Comparison of ENCODE assay signal across 1 cellular context in the genomic region with DNA sequence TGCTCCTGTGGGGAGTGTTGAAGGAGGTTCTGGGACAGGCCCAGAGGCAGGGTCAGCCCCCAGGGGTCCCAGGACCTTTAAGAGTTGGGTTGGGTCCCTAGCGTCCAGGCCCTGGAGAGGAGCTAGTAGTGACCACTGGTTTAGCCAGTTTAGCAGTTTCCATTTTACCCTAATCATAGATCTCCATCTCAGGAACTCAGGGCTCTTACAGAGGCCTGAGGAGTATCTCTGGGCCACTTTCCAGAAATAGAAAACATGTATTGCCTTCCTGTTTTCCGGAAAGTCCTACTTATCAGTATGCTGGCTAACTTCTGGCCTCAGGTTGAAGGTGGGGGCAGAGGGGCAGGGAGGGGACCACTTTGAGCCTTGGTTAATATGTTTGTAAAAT.
TF ChIP-seq lines count a peak whose summit lies in the region.

No MANE protein-coding gene starts in this region.

TF ChIP-seq in H1, 55 proteins besides CTCF, POLR2A, EP300 and RAD21:
- TF ChIP-seq KDM4A (IDR thresholded peaks at IDR 0.05; ENCODE audit: low read depth, low read length, severe bottlenecking) (no peak), TAF7 (optimal IDR thresholded peaks at IDR 0.05; ENCODE audit: borderline replicate concordance, low read depth, low read length) (no peak), SIRT6 (IDR thresholded peaks at IDR 0.05; ENCODE audit: low read length) (no peak), SIX5 (IDR thresholded peaks at IDR 0.05; ENCODE audit: low read depth, low read length) (no peak), POU5F1 (IDR thresholded peaks at IDR 0.05; ENCODE audit: low read depth, low read length) (no peak), MAFK (IDR thresholded peaks at IDR 0.05; ENCODE audit: low read depth, low read length) (no peak), KDM1A (IDR thresholded peaks at IDR 0.05; ENCODE audit: borderline replicate concordance, low read length) (no peak), CTBP2 (IDR thresholded peaks at IDR 0.05; ENCODE audit: borderline replicate concordance, insufficient read depth, insufficient read length, low read length) (no peak), CHD1 (IDR thresholded peaks at IDR 0.05; ENCODE audit: low read depth, low read length) (no peak), BACH1 (IDR thresholded peaks at IDR 0.05; ENCODE audit: low read length) (no peak), POLR2AphosphoS5 (IDR thresholded peaks at IDR 0.05; ENCODE audit: low read depth, low read length) (no peak), ZNF274 (IDR thresholded peaks at IDR 0.05; ENCODE audit: borderline replicate concordance, extremely low read depth, low read length) (no peak), SRF (IDR thresholded peaks at IDR 0.05; ENCODE audit: low read depth, low read length) (no peak), SP4 (IDR thresholded peaks at IDR 0.05; ENCODE audit: low read length) (no peak), GTF2F1 (IDR thresholded peaks at IDR 0.05; ENCODE audit: borderline replicate concordance, low read depth, low read length) (no peak), RXRA (IDR thresholded peaks at IDR 0.05; ENCODE audit: insufficient read depth, low read depth, low read length) (no peak)
- TF ChIP-seq, protein P1, sequence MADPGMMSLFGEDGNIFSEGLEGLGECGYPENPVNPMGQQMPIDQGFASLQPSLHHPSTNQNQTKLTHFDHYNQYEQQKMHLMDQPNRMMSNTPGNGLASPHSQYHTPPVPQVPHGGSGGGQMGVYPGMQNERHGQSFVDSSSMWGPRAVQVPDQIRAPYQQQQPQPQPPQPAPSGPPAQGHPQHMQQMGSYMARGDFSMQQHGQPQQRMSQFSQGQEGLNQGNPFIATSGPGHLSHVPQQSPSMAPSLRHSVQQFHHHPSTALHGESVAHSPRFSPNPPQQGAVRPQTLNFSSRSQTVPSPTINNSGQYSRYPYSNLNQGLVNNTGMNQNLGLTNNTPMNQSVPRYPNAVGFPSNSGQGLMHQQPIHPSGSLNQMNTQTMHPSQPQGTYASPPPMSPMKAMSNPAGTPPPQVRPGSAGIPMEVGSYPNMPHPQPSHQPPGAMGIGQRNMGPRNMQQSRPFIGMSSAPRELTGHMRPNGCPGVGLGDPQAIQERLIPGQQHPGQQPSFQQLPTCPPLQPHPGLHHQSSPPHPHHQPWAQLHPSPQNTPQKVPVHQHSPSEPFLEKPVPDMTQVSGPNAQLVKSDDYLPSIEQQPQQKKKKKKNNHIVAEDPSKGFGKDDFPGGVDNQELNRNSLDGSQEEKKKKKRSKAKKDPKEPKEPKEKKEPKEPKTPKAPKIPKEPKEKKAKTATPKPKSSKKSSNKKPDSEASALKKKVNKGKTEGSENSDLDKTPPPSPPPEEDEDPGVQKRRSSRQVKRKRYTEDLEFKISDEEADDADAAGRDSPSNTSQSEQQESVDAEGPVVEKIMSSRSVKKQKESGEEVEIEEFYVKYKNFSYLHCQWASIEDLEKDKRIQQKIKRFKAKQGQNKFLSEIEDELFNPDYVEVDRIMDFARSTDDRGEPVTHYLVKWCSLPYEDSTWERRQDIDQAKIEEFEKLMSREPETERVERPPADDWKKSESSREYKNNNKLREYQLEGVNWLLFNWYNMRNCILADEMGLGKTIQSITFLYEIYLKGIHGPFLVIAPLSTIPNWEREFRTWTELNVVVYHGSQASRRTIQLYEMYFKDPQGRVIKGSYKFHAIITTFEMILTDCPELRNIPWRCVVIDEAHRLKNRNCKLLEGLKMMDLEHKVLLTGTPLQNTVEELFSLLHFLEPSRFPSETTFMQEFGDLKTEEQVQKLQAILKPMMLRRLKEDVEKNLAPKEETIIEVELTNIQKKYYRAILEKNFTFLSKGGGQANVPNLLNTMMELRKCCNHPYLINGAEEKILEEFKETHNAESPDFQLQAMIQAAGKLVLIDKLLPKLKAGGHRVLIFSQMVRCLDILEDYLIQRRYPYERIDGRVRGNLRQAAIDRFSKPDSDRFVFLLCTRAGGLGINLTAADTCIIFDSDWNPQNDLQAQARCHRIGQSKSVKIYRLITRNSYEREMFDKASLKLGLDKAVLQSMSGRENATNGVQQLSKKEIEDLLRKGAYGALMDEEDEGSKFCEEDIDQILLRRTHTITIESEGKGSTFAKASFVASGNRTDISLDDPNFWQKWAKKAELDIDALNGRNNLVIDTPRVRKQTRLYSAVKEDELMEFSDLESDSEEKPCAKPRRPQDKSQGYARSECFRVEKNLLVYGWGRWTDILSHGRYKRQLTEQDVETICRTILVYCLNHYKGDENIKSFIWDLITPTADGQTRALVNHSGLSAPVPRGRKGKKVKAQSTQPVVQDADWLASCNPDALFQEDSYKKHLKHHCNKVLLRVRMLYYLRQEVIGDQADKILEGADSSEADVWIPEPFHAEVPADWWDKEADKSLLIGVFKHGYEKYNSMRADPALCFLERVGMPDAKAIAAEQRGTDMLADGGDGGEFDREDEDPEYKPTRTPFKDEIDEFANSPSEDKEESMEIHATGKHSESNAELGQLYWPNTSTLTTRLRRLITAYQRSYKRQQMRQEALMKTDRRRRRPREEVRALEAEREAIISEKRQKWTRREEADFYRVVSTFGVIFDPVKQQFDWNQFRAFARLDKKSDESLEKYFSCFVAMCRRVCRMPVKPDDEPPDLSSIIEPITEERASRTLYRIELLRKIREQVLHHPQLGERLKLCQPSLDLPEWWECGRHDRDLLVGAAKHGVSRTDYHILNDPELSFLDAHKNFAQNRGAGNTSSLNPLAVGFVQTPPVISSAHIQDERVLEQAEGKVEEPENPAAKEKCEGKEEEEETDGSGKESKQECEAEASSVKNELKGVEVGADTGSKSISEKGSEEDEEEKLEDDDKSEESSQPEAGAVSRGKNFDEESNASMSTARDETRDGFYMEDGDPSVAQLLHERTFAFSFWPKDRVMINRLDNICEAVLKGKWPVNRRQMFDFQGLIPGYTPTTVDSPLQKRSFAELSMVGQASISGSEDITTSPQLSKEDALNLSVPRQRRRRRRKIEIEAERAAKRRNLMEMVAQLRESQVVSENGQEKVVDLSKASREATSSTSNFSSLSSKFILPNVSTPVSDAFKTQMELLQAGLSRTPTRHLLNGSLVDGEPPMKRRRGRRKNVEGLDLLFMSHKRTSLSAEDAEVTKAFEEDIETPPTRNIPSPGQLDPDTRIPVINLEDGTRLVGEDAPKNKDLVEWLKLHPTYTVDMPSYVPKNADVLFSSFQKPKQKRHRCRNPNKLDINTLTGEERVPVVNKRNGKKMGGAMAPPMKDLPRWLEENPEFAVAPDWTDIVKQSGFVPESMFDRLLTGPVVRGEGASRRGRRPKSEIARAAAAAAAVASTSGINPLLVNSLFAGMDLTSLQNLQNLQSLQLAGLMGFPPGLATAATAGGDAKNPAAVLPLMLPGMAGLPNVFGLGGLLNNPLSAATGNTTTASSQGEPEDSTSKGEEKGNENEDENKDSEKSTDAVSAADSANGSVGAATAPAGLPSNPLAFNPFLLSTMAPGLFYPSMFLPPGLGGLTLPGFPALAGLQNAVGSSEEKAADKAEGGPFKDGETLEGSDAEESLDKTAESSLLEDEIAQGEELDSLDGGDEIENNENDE (IDR thresholded peaks at IDR 0.05; ENCODE audit: insufficient replicate concordance, low read length), result no peak
